Comparison of ENCODE assay signal across 8 cellular contexts in genomic region chr15:40322531-40323238, GRCh38. TPM values are rescaled to one million over a fixed set of nuclear protein-coding genes. Genes with fewer than 3 reads are reported as not detected.
DNase-seq lines count a peak whose midpoint lies in the region; ATAC-seq and TF ChIP-seq lines count a peak whose summit lies in the region.

No MANE protein-coding gene starts in this region.

- TF ChIP-seq CTCF in PC-3 (conservative IDR thresholded peaks at IDR 0.05; ENCODE audit: low read depth, low read length) (no peak), esophagus muscularis mucosa (IDR thresholded peaks at IDR 0.05) (no peak), psoas muscle (IDR thresholded peaks at IDR 0.05) (no peak)

- ATAC-seq in PC-3 (no peak), psoas muscle (peak in 2 of 4 donors; percentile 21 to 30), HG03432 (IDR thresholded peaks at IDR 0.05; ENCODE audit: unreplicated experiment) (no peak), GM18861 (IDR thresholded peaks at IDR 0.05; ENCODE audit: unreplicated experiment) (no peak), GM18498 (IDR thresholded peaks at IDR 0.05; ENCODE audit: unreplicated experiment) (no peak)

- POLR2A ChIA-PET in PC-3 (lab: Charles Lee; ENCODE audit: unreplicated experiment), result interaction anchor here (0.6 kb wide), 1 partner anchor 19 kb away, joined by 3 read pairs; no protein-coding TSS in a partner anchor

- no peak for TF ChIP-seq POLR2A in esophagus muscularis mucosa (IDR thresholded peaks at IDR 0.05; ENCODE audit: low read depth)

- no peaks in the 10 kb centered on the region for H3K9me2 ChIP-seq in PC-3 (replicated peaks; ENCODE audit: low read length)

- intact Hi-C loops in PC-3 (cut with micrococcal nuclease) (no loop called here), esophagus muscularis mucosa (cut with DNase I) (loop anchor here (2.0 to 5.0 kb wide), 2 partner anchors 16 to 45 kb away; no protein-coding TSS in a partner anchor), psoas muscle (cut with DNase I) (loop anchor here (1.0 to 5.0 kb wide), 2 partner anchors 45 to 100 kb away; no protein-coding TSS in a partner anchor)

- CTCF ChIA-PET in PC-3 (lab: Charles Lee), result interaction anchor here (0.6 to 1.4 kb wide), 6 partner anchors 16 to 99 kb away, joined by 3 to 7 read pairs (median 4); partner anchors contain the start of gene CCDC9B

- H3K4me1 ChIP-seq in PC-3 (ENCODE audit: insufficient read depth, low read length), result peaks cover 14% of the 10 kb centered on the region
- H3K4me1 ChIP-seq in esophagus muscularis mucosa, result peaks cover 33 to 64% (median 57%) of the 10 kb centered on the region in 4 donors
- peaks cover 22% of the 10 kb centered on the region for H3K4me1 ChIP-seq in psoas muscle

- no peak for TF ChIP-seq EP300 in esophagus muscularis mucosa (IDR thresholded peaks at IDR 0.05)

- H3K36me3 ChIP-seq in PC-3 (ENCODE audit: low read depth, low read length), result no peaks in the 10 kb centered on the region
- H3K36me3 ChIP-seq in esophagus muscularis mucosa, result peaks cover 0 to 5% (median 0%) of the 10 kb centered on the region in 4 donors
- H3K36me3 ChIP-seq in psoas muscle (ENCODE audit: insufficient read depth in 1 of 2, low read depth in 1 of 2), result peaks cover 0 to 9% of the 10 kb centered on the region in 2 donors

- H3K27ac ChIP-seq in PC-3 (ENCODE audit: low read length), result no peak overlapping the region
- peak overlapping the region; percentile 86 to 98 (median 96) for H3K27ac ChIP-seq in esophagus muscularis mucosa (replicated peaks in 1 of 4)
- H3K27ac ChIP-seq in psoas muscle, result peak overlapping the region; percentile 85

- peaks cover 23% of the 10 kb centered on the region for H3K79me2 ChIP-seq in PC-3 (ENCODE audit: low read length)

- H3K4me2 ChIP-seq in PC-3 (ENCODE audit: low read length), result peak overlapping the region; percentile 79

- H2AFZ ChIP-seq in PC-3 (ENCODE audit: low read length), result peak overlapping the region; percentile 73

- H3K9me3 ChIP-seq in PC-3 (ENCODE audit: low read length) (no peaks in the 10 kb centered on the region), esophagus muscularis mucosa (no peaks in the 10 kb centered on the region), psoas muscle (no peaks in the 10 kb centered on the region)

- peak overlapping the region; percentile 7; the same call in 1 of the 2 replicates for H3K4me3 ChIP-seq in GM08714 (ENCODE audit: low read length)
- peak overlapping the region; percentile 63 for H3K4me3 ChIP-seq in PC-3 (ENCODE audit: low read length)
- H3K4me3 ChIP-seq in esophagus muscularis mucosa, result peak overlapping the region; percentile 86 to 95 (median 95)
- H3K4me3 ChIP-seq in psoas muscle, result peak overlapping the region; percentile 61

- DNase-seq in PC-3, result no peak
- no peak for DNase-seq in esophagus muscularis mucosa (ENCODE audit: extremely low spot score)
- DNase-seq in psoas muscle, result no peak
- no peak for DNase-seq in NCI-H226

- BruUV-seq in PC-3 (replicated peaks; lab: Mats Ljungman, UMichigan), result no TSS peak

- no peaks in the 10 kb centered on the region for H3F3A ChIP-seq in PC-3 (ENCODE audit: low read length, unreplicated experiment)

- H3K27me3 ChIP-seq in PC-3 (ENCODE audit: low read length) (no peaks in the 10 kb centered on the region), esophagus muscularis mucosa (no peaks in the 10 kb centered on the region), psoas muscle (ENCODE audit: insufficient read depth in 3 of 3, low read length in 2 of 3) (no peaks in the 10 kb centered on the region)

- WGBS in esophagus muscularis mucosa, result 59% methylated on average over 25 of the region's 26 CpGs
- 51 to 52% (median 51%) methylated on average over 26 of the region's 26 CpGs for WGBS in psoas muscle, 3 donors

- H3K9ac ChIP-seq in PC-3 (ENCODE audit: low read length), result no peak overlapping the region

- peaks cover 12% of the 10 kb centered on the region; the same call in 1 of the 2 replicates for H4K20me1 ChIP-seq in PC-3 (ENCODE audit: low read length)

RNA-seq across cellular contexts. Expression of gene INAFM2, which starts 0.8 kb away (rescaled TPM):
- total RNA-seq in PC-3 (2014; rRNA removed) (22.1 and 32.1 TPM in 2 replicates), esophagus muscularis mucosa (10 to 100 TPM; 39.0 to 41.3 (median 40.7) TPM), psoas muscle (10 to 100 TPM; 22.3 to 32.4 (median 28.9) TPM)
- polyA plus RNA-seq in psoas muscle, result 10 to 100 TPM in 1 of 3 donors, 1 to 10 TPM in 2; 5.8 to 14.5 (median 7.9) TPM

RNA-seq across cellular contexts. Expression of gene PLCB2, which starts 14.9 kb away (rescaled TPM):
- total RNA-seq in PC-3 (2014; rRNA removed) (1.3 and 3.2 TPM in 2 replicates), esophagus muscularis mucosa (10 to 100 TPM in 1 of 4 donors, 1 to 10 TPM in 3; 5.8 to 13.3 (median 9.7) TPM), psoas muscle (1 to 10 TPM; 1.7 to 4.6 (median 3.5) TPM)
- polyA plus RNA-seq in psoas muscle, result 1 to 10 TPM in 2 of 3 donors, under 1 TPM in 1; 0.73 to 2.0 (median 1.6) TPM

RNA-seq across cellular contexts. Expression of gene CCDC9B, which starts 18.1 kb away (rescaled TPM):
- total RNA-seq in PC-3 (2014; rRNA removed) (56.1 and 101 TPM in 2 replicates), esophagus muscularis mucosa (10 to 100 TPM; 22.9 to 82.6 (median 56.3) TPM), psoas muscle (100 to 1,000 TPM in 3 of 4 donors, 10 to 100 TPM in 1; 87.0 to 161 (median 129) TPM)
- 10 to 100 TPM; 14.5 to 50.5 (median 23.2) TPM for polyA plus RNA-seq in psoas muscle

RNA-seq across cellular contexts. Expression of gene PHGR1, which starts 28.1 kb away (rescaled TPM):
- total RNA-seq in PC-3 (2014; rRNA removed), result not detected in 2 replicates
- 1 to 10 TPM in 1 of 4 donors, not detected in 3; 1.8 TPM for total RNA-seq in esophagus muscularis mucosa
- total RNA-seq in psoas muscle, result not detected
- polyA plus RNA-seq in psoas muscle, result 1 to 10 TPM in 2 of 3 donors, under 1 TPM in 1; 0.49 to 4.8 (median 1.4) TPM

RNA-seq across cellular contexts. Expression of gene DISP2, which starts 35.3 kb away (rescaled TPM):
- 0.87 and 2.7 TPM in 2 replicates for total RNA-seq in PC-3 (2014; rRNA removed)
- total RNA-seq in esophagus muscularis mucosa, result under 1 TPM; 0.13 to 0.42 (median 0.26) TPM
- total RNA-seq in psoas muscle, result 1 to 10 TPM in 1 of 4 donors, under 1 TPM in 3; 0.05 to 2.4 (median 0.72) TPM
- under 1 TPM; 0.42 to 0.79 (median 0.52) TPM for polyA plus RNA-seq in psoas muscle

Comparison
In these comparisons a context has a peak if more than half of its experiments do, and no peak if none do; other contexts are left out.
1. H3K4me3 ChIP-seq: peak in every context shown above with its lines; median percentile 95 in esophagus muscularis mucosa; 63 in PC-3; 61 in psoas muscle; 7 in GM08714.